Comparison of ENCODE assay signal across 17 cellular contexts in genomic region chr3:49387721-49388120, GRCh38. TPM values are rescaled to one million over a fixed set of nuclear protein-coding genes. Genes with fewer than 3 reads are reported as not detected.
DNase-seq lines count a peak whose midpoint lies in the region; ATAC-seq and TF ChIP-seq lines count a peak whose summit lies in the region.
"Had no signal": no experiment of that assay in that cellular context is flagged by ENCODE, and none has a peak within 500 bp of the region (broad histone marks: within the 10 kb centered on the region; RNA-seq: fewer than 3 reads in every experiment).

No MANE protein-coding gene starts in this region.

- H3K27me3 Mint-ChIP-seq in CD8-positive, alpha-beta memory T cell = peaks cover 0 to 2% of the 10 kb centered on the region in 2 donors
- H3K27me3 Mint-ChIP-seq in endothelial cell (ENCODE audit: unreplicated experiment) = no peaks in the 10 kb centered on the region
- H3K27me3 Mint-ChIP-seq: activated CD4-positive, alpha-beta T cell treated with anti-CD3 and anti-CD28 coated beads, Interleukin-2, amount 10 ng/mL, durations not matched to agents 7 days and 5 days; stimulated activated naive CD8-positive, alpha-beta T cell treated with anti-CD3 and anti-CD28 coated beads, Interleukin-15, amount 100 ng/mL, for 72 hours had no signal

- H3K27me3 ChIP-seq in CD8-positive, alpha-beta memory T cell (ENCODE audit: insufficient read depth, low read length, poor library complexity, severe bottlenecking) = no peaks in the 10 kb centered on the region
- H3K27me3 ChIP-seq in neutrophil = no peaks in the 10 kb centered on the region
- no peaks in the 10 kb centered on the region for H3K27me3 ChIP-seq in SJCRH30
- H3K27me3 ChIP-seq: hepatocyte, right lobe of liver, vagina had no signal

- H3K36me3 Mint-ChIP-seq in CD8-positive, alpha-beta memory T cell = peaks cover 0 to 29% (median 0%) of the 10 kb centered on the region in 3 donors
- H3K36me3 Mint-ChIP-seq in endothelial cell (ENCODE audit: low read depth, unreplicated experiment) = peaks cover 4% of the 10 kb centered on the region

- H3K9me3 Mint-ChIP-seq in CD8-positive, alpha-beta memory T cell = no peaks in the 10 kb centered on the region
- no peaks in the 10 kb centered on the region for H3K9me3 Mint-ChIP-seq in endothelial cell (ENCODE audit: unreplicated experiment)
- H3K9me3 Mint-ChIP-seq: activated CD4-positive, alpha-beta T cell treated with anti-CD3 and anti-CD28 coated beads, Interleukin-2, amount 10 ng/mL, durations not matched to agents 7 days and 5 days; stimulated activated naive CD8-positive, alpha-beta T cell treated with anti-CD3 and anti-CD28 coated beads, Interleukin-15, amount 100 ng/mL, for 72 hours had no signal

- peaks cover 46% of the 10 kb centered on the region for H3K4me1 ChIP-seq in CD8-positive, alpha-beta memory T cell (ENCODE audit: insufficient read depth, low read length)
- H3K4me1 ChIP-seq in neutrophil (ENCODE audit: control insufficient read depth in 1 of 2, insufficient read depth in 1 of 2, low read depth in 1 of 2, low read length in 1 of 2) = peaks cover 25 to 32% of the 10 kb centered on the region in 2 experiments
- no peaks in the 10 kb centered on the region for H3K4me1 ChIP-seq in SJCRH30

- ATAC-seq in HG03565 (IDR thresholded peaks at IDR 0.05; ENCODE audit: unreplicated experiment) = no peak
- ATAC-seq: stimulated activated naive CD8-positive, alpha-beta T cell treated with anti-CD3 and anti-CD28 coated beads, Interleukin-15, amount 100 ng/mL, for 72 hours had no signal

- H3K4me3 ChIP-seq in CD8-positive, alpha-beta memory T cell (ENCODE audit: low read length) = no peak overlapping the region
- H3K4me3 ChIP-seq in LNCaP clone FGC (ENCODE audit: low read depth, low read length) (no peak overlapping the region), neutrophil (ENCODE audit: low read depth in 1 of 2, low read length in 1 of 2) (no peak overlapping the region), SJCRH30 (no peak overlapping the region)
- H3K4me3 ChIP-seq: hepatocyte, K562, right lobe of liver, vagina had no signal

- peak overlapping the region in 7 of 8 donors; percentile 13 to 84 (median 51) for H3K27ac Mint-ChIP-seq in CD8-positive, alpha-beta memory T cell
- peak overlapping the region; percentile 41 for H3K27ac Mint-ChIP-seq in endothelial cell (ENCODE audit: unreplicated experiment)
- H3K27ac Mint-ChIP-seq: activated CD4-positive, alpha-beta T cell treated with anti-CD3 and anti-CD28 coated beads, Interleukin-2, amount 10 ng/mL, durations not matched to agents 7 days and 5 days had no signal

- H3K36me3 ChIP-seq in CD8-positive, alpha-beta memory T cell (ENCODE audit: insufficient read depth, low read length) = no peaks in the 10 kb centered on the region
- peaks cover 3% of the 10 kb centered on the region for H3K36me3 ChIP-seq in neutrophil
- peaks cover 7% of the 10 kb centered on the region; the same call in 1 of the 2 replicates for H3K36me3 ChIP-seq in SJCRH30
- H3K36me3 ChIP-seq: right lobe of liver, vagina had no signal

- POLR2A ChIA-PET in CD8-positive, alpha-beta memory T cell (lab: Charles Lee) = no interaction called here

- H3K27ac ChIP-seq in CD8-positive, alpha-beta memory T cell (ENCODE audit: low read depth, low read length) = no peak overlapping the region
- H3K27ac ChIP-seq in neutrophil (peak overlapping the region; percentile 51), SJCRH30 (no peak overlapping the region)
- H3K27ac ChIP-seq: hepatocyte, right lobe of liver, vagina had no signal

- no peak for DNase-seq in CD8-positive, alpha-beta memory T cell
- peak; percentile 13 for DNase-seq in LNCaP clone FGC (ENCODE audit: low read depth)
- DNase-seq in endothelial cell (ENCODE audit: low spot score) = no peak
- no peak for DNase-seq in SJCRH30
- no peak for DNase-seq in stimulated activated CD4-positive, alpha-beta T cell treated with anti-CD3 and anti-CD28 coated beads, Interleukin-4, amount 100 ng/mL, for 4 hours
- DNase-seq: activated CD4-positive, alpha-beta T cell treated with anti-CD3 and anti-CD28 coated beads, Interleukin-2, amount 10 ng/mL, durations not matched to agents 7 days and 5 days; activated gamma-delta T cell; GOT3; NCI-H1417 treated with DMSO at 0.1 percent for 48 hours; NCI-H524 treated with DMSO at 0.1 percent for 48 hours; right lobe of liver; stimulated activated naive CD8-positive, alpha-beta T cell treated with anti-CD3 and anti-CD28 coated beads, Interleukin-15, amount 100 ng/mL, for 72 hours had no signal

- no peak for TF ChIP-seq CTCF in LNCaP clone FGC (IDR thresholded peaks at IDR 0.05; ENCODE audit: control insufficient read depth, extremely low read depth, insufficient read depth)
- no peak for TF ChIP-seq CTCF in endothelial cell (IDR thresholded peaks at IDR 0.05; ENCODE audit: unreplicated experiment)
- TF ChIP-seq CTCF in neutrophil (IDR thresholded peaks at IDR 0.05) = no peak

- no peaks in the 10 kb centered on the region for H3K9me3 ChIP-seq in CD8-positive, alpha-beta memory T cell (ENCODE audit: low read length)
- no peaks in the 10 kb centered on the region for H3K9me3 ChIP-seq in neutrophil
- H3K9me3 ChIP-seq in SJCRH30 (replicated peaks) = peaks cover 4% of the 10 kb centered on the region; the same call in 1 of the 2 replicates
- H3K9me3 ChIP-seq: right lobe of liver, vagina had no signal

- CTCF ChIA-PET in CD8-positive, alpha-beta memory T cell (lab: Charles Lee) = no interaction called here

- H3K4me3 Mint-ChIP-seq in CD8-positive, alpha-beta memory T cell = peak overlapping the region in 2 of 7 donors; percentile 10 to 54
- no peak overlapping the region for H3K4me3 Mint-ChIP-seq in endothelial cell (ENCODE audit: unreplicated experiment)
- H3K4me3 Mint-ChIP-seq: activated CD4-positive, alpha-beta T cell treated with anti-CD3 and anti-CD28 coated beads, Interleukin-2, amount 10 ng/mL, durations not matched to agents 7 days and 5 days; stimulated activated naive CD8-positive, alpha-beta T cell treated with anti-CD3 and anti-CD28 coated beads, Interleukin-15, amount 100 ng/mL, for 72 hours had no signal

- peaks cover 52 to 72% (median 58%) of the 10 kb centered on the region in 3 donors for H3K4me1 Mint-ChIP-seq in CD8-positive, alpha-beta memory T cell
- H3K4me1 Mint-ChIP-seq in endothelial cell (ENCODE audit: unreplicated experiment) = peaks cover 14% of the 10 kb centered on the region

RNA-seq across cellular contexts. Expression of gene RHOA, which starts 24.1 kb away (rescaled TPM):
- total RNA-seq in CD8-positive, alpha-beta memory T cell = 100 to 1,000 TPM; 478 to 506 TPM
- 678 TPM for polyA plus RNA-seq in CD8-positive, alpha-beta memory T cell
- 583 TPM for total RNA-seq in endothelial cell (ENCODE audit: unreplicated experiment)
- total RNA-seq in SJCRH30 (2014; rRNA removed; shearing (Covaris generic)) = 321 and 323 TPM in 2 replicates

RNA-seq across cellular contexts. Expression of gene TCTA, which starts 24.5 kb away (rescaled TPM):
- total RNA-seq in CD8-positive, alpha-beta memory T cell = 10 to 100 TPM; 21.3 to 23.2 TPM
- 38.4 TPM for polyA plus RNA-seq in CD8-positive, alpha-beta memory T cell
- total RNA-seq in endothelial cell (ENCODE audit: unreplicated experiment) = 17.3 TPM
- 12.8 and 13.1 TPM in 2 replicates for total RNA-seq in SJCRH30 (2014; rRNA removed; shearing (Covaris generic))

RNA-seq across cellular contexts. Expression of gene GPX1, which starts 29.6 kb away (rescaled TPM):
- 100 to 1,000 TPM; 223 to 231 TPM for total RNA-seq in CD8-positive, alpha-beta memory T cell
- 140 TPM for polyA plus RNA-seq in CD8-positive, alpha-beta memory T cell
- 374 TPM for total RNA-seq in endothelial cell (ENCODE audit: unreplicated experiment)
- 128 and 148 TPM in 2 replicates for total RNA-seq in SJCRH30 (2014; rRNA removed; shearing (Covaris generic))

RNA-seq across cellular contexts. Expression of gene AMT, which starts 34.6 kb away (rescaled TPM):
- 1 to 10 TPM; 1.3 to 1.6 TPM for total RNA-seq in CD8-positive, alpha-beta memory T cell
- polyA plus RNA-seq in CD8-positive, alpha-beta memory T cell = 0.62 TPM
- 11.9 TPM for total RNA-seq in endothelial cell (ENCODE audit: unreplicated experiment)
- 0.26 TPM in 1 of 2 replicates, not detected in the other for total RNA-seq in SJCRH30 (2014; rRNA removed; shearing (Covaris generic))

RNA-seq across cellular contexts. Expression of gene NICN1, which starts 41.4 kb away (rescaled TPM):
- total RNA-seq in CD8-positive, alpha-beta memory T cell = 10 to 100 TPM; 12.2 to 12.3 TPM
- polyA plus RNA-seq in CD8-positive, alpha-beta memory T cell = 7.0 TPM
- total RNA-seq in endothelial cell (ENCODE audit: unreplicated experiment) = 30.0 TPM
- total RNA-seq in SJCRH30 (2014; rRNA removed; shearing (Covaris generic)) = 2.4 and 2.6 TPM in 2 replicates
